1 cellular context compared by ENCODE assay signal in genomic region chr6:43515808-43516207, GRCh38.
TF ChIP-seq lines count a peak whose summit lies in the region.

No MANE protein-coding gene starts in this region.

TF ChIP-seq in H1, 55 proteins besides CTCF, POLR2A, EP300 and RAD21:
- TF ChIP-seq CBX5 (IDR thresholded peaks at IDR 0.05; ENCODE audit: low read depth, low read length) (no peak), FOSL1 (IDR thresholded peaks at IDR 0.05; ENCODE audit: insufficient read depth, low read depth, low read length) (no peak), RFX5 (IDR thresholded peaks at IDR 0.05; ENCODE audit: borderline replicate concordance, low read depth, low read length) (no peak), CHD1 (IDR thresholded peaks at IDR 0.05; ENCODE audit: low read depth, low read length) (no peak), SP4 (IDR thresholded peaks at IDR 0.05; ENCODE audit: low read length) (no peak), SAP30 (IDR thresholded peaks at IDR 0.05; ENCODE audit: insufficient read depth, insufficient replicate concordance, low read length) (no peak), HDAC6 (IDR thresholded peaks at IDR 0.05; ENCODE audit: low read depth, low read length) (no peak), RXRA (IDR thresholded peaks at IDR 0.05; ENCODE audit: insufficient read depth, low read depth, low read length) (no peak), EZH2 (IDR thresholded peaks at IDR 0.05; ENCODE audit: low read depth, low read length, severe bottlenecking) (no peak), RBBP5 (IDR thresholded peaks at IDR 0.05; ENCODE audit: borderline replicate concordance, low read depth, low read length) (no peak), KDM4A (IDR thresholded peaks at IDR 0.05; ENCODE audit: low read depth, low read length, severe bottlenecking) (no peak), ATF2 (IDR thresholded peaks at IDR 0.05; ENCODE audit: low read length) (no peak), BRCA1 (IDR thresholded peaks at IDR 0.05; ENCODE audit: low read depth, low read length) (no peak), NANOG (IDR thresholded peaks at IDR 0.05; ENCODE audit: insufficient read depth, low read depth, low read length, poor library complexity, severe bottlenecking) (no peak)
- TF ChIP-seq, protein P1, sequence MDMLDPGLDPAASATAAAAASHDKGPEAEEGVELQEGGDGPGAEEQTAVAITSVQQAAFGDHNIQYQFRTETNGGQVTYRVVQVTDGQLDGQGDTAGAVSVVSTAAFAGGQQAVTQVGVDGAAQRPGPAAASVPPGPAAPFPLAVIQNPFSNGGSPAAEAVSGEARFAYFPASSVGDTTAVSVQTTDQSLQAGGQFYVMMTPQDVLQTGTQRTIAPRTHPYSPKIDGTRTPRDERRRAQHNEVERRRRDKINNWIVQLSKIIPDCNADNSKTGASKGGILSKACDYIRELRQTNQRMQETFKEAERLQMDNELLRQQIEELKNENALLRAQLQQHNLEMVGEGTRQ (IDR thresholded peaks at IDR 0.05; ENCODE audit: low read length) = no peak
- TF ChIP-seq, protein P2, sequence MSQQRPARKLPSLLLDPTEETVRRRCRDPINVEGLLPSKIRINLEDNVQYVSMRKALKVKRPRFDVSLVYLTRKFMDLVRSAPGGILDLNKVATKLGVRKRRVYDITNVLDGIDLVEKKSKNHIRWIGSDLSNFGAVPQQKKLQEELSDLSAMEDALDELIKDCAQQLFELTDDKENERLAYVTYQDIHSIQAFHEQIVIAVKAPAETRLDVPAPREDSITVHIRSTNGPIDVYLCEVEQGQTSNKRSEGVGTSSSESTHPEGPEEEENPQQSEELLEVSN (IDR thresholded peaks at IDR 0.05) = no peak
TF ChIP-seq in H1: peak in this region for 0.
